ENCODE assay signal across 24 cellular contexts in the genomic region with DNA sequence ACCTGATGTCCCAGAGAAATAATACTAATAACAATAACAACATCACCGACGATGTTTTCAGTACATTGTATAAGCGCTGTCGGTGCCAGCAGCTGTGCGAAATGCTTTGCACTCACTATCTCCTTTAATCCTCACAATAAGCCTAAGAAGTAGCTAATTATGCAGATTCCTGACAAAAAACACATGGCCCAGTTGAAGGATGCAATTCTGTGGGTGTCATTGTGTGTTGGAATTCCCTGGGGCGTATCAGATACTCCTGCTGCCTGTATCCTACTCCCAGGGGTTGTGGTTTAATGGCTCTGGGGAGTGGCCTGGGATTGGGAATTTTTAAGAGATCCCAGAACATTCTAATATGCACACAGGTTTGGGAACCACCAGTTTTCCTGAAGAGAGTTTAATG.
DNase-seq lines count a peak whose midpoint lies in the region; ATAC-seq, FAIRE-seq and TF ChIP-seq lines count a peak whose summit lies in the region.
"Had no signal": no experiment of that assay in that cellular context is flagged by ENCODE, and none has a peak within 500 bp of the region (broad histone marks: within the 10 kb centered on the region; RNA-seq: fewer than 3 reads in every experiment).

No MANE protein-coding gene starts in this region.

- no peaks in the 10 kb centered on the region for H3K27me3 Mint-ChIP-seq in activated CD4-positive, alpha-beta T cell treated with anti-CD3 and anti-CD28 coated beads for 36 hours

- no peak overlapping the region for H3K27ac ChIP-seq in endothelial cell of umbilical vein (ENCODE audit: insufficient read depth, low read depth, low read length)
- peak overlapping the region in 5 of 8 donors; percentile 39 to 74 (median 69) for H3K27ac ChIP-seq in spleen
- H3K27ac ChIP-seq: SJCRH30 had no signal

- H3K4me2 ChIP-seq in endothelial cell of umbilical vein (ENCODE audit: insufficient read depth, low read length) = no peak overlapping the region

- dilution Hi-C loops in endothelial cell of umbilical vein (cut with MboI; ENCODE audit: extremely low pct_ligation_motif_present, low sequenced_read_pairs) = no loop called here

- no peaks in the 10 kb centered on the region for H4K20me1 ChIP-seq in endothelial cell of umbilical vein (replicated peaks; ENCODE audit: control insufficient read depth, extremely low read depth, insufficient read depth, low read length)

- H3K9me3 Mint-ChIP-seq in activated CD4-positive, alpha-beta T cell treated with anti-CD3 and anti-CD28 coated beads for 36 hours (ENCODE audit: low read depth) = no peaks in the 10 kb centered on the region

- ATAC-seq in activated CD4-positive, alpha-beta T cell treated with anti-CD3 and anti-CD28 coated beads for 36 hours = no peak
- ATAC-seq in HG02852 (IDR thresholded peaks at IDR 0.05; ENCODE audit: unreplicated experiment) = no peak
- ATAC-seq: heart right ventricle, mucosa of descending colon had no signal

- H3K4me3 Mint-ChIP-seq in activated CD4-positive, alpha-beta T cell treated with anti-CD3 and anti-CD28 coated beads for 36 hours = no peak overlapping the region

- H3K4me3 ChIP-seq in endothelial cell of umbilical vein (replicated peaks in 1 of 3; ENCODE audit: insufficient read depth in 1 of 3, low read depth in 1 of 3, low read length in 3 of 3) (no peak overlapping the region), spleen (no peak overlapping the region)
- H3K4me3 ChIP-seq: heart right ventricle, mucosa of descending colon, SJCRH30, tibial nerve had no signal

- H3K36me3 Mint-ChIP-seq in activated CD4-positive, alpha-beta T cell treated with anti-CD3 and anti-CD28 coated beads for 36 hours (ENCODE audit: low read depth) = no peaks in the 10 kb centered on the region

- H3K36me3 ChIP-seq in endothelial cell of umbilical vein (ENCODE audit: control insufficient read depth in 2 of 2, extremely low read depth in 1 of 2, insufficient read depth in 2 of 2, low read length in 2 of 2) = no peaks in the 10 kb centered on the region
- H3K36me3 ChIP-seq in spleen = no peaks in the 10 kb centered on the region
- H3K36me3 ChIP-seq: heart right ventricle, SJCRH30, tibial nerve had no signal

- BruUV-seq in endothelial cell of umbilical vein (replicated peaks; lab: Mats Ljungman, UMichigan) = no TSS peak

- TF ChIP-seq CTCF in endothelial cell of umbilical vein (IDR thresholded peaks at IDR 0.05; ENCODE audit: extremely low read depth in 1 of 2, insufficient read depth in 1 of 2, low read depth in 1 of 2, low read length in 2 of 2) (no peak), spleen (IDR thresholded peaks at IDR 0.05 in 8 of 11, conservative IDR thresholded peaks at IDR 0.05 in 3 of 11) (no peak)

- H3K4me1 ChIP-seq in endothelial cell of umbilical vein (ENCODE audit: control insufficient read depth, extremely low read depth, insufficient read depth, low read length) = peaks cover 52% of the 10 kb centered on the region
- peaks cover 18 to 99% (median 68%) of the 10 kb centered on the region in 6 donors for H3K4me1 ChIP-seq in spleen

- H3K79me2 ChIP-seq in endothelial cell of umbilical vein (ENCODE audit: control insufficient read depth, insufficient read depth, low read length) = peaks cover 6% of the 10 kb centered on the region

- no peaks in the 10 kb centered on the region for H3K27me3 ChIP-seq in endothelial cell of umbilical vein (ENCODE audit: control insufficient read depth in 2 of 2, insufficient read depth in 2 of 2, low read length in 2 of 2)
- peaks cover 0 to 5% (median 0%) of the 10 kb centered on the region in 7 donors for H3K27me3 ChIP-seq in spleen (replicated peaks in 1 of 7)
- H3K27me3 ChIP-seq: heart right ventricle, SJCRH30, tibial nerve had no signal

- POLR2A ChIA-PET in activated CD4-positive, alpha-beta T cell treated with anti-CD3 and anti-CD28 coated beads for 36 hours (lab: Charles Lee) = no interaction called here
- POLR2A ChIA-PET in endothelial cell of umbilical vein (lab: Charles Lee) = interaction anchor here (1.1 to 1.3 kb wide), 2 partner anchors 19 to 38 kb away, joined by 4 to 6 read pairs; no protein-coding TSS in a partner anchor

- H2AFZ ChIP-seq in endothelial cell of umbilical vein (ENCODE audit: low read depth, low read length) = no peak overlapping the region

- peak overlapping the region; percentile 56 for H3K27ac Mint-ChIP-seq in activated CD4-positive, alpha-beta T cell treated with anti-CD3 and anti-CD28 coated beads for 36 hours

- peak; percentile 44 for FAIRE-seq in endothelial cell of umbilical vein (lab: Jason Lieb, UNC)
- FAIRE-seq: keratinocyte had no signal

- H3K9me3 ChIP-seq in endothelial cell of umbilical vein (replicated peaks; ENCODE audit: control insufficient read depth, insufficient read depth, low read length) = no peaks in the 10 kb centered on the region
- H3K9me3 ChIP-seq in spleen = no peaks in the 10 kb centered on the region
- H3K9me3 ChIP-seq: heart right ventricle, mucosa of descending colon, SJCRH30, tibial nerve had no signal

- intact Hi-C loops in activated CD4-positive, alpha-beta T cell treated with anti-CD3 and anti-CD28 coated beads for 36 hours (cut with DNase I, micrococcal nuclease) = no loop called here
- intact Hi-C loops in endothelial cell of umbilical vein (cut with micrococcal nuclease) = no loop called here
- intact Hi-C loops in spleen (cut with DNase I; ENCODE audit: low total_unique reads) = no loop called here

- H3K9me1 ChIP-seq in endothelial cell of umbilical vein (replicated peaks; ENCODE audit: control insufficient read depth, extremely low read depth, insufficient read depth, low read length) = no peaks in the 10 kb centered on the region

- CTCF ChIA-PET in activated CD4-positive, alpha-beta T cell treated with anti-CD3 and anti-CD28 coated beads for 36 hours (lab: Charles Lee) = no interaction called here
- CTCF ChIA-PET in endothelial cell of umbilical vein (lab: Charles Lee) = interaction anchor here (0.6 kb wide), 1 partner anchor 15 kb away, joined by 3 read pairs; no protein-coding TSS in a partner anchor

- peaks cover 77% of the 10 kb centered on the region for H3K4me1 Mint-ChIP-seq in activated CD4-positive, alpha-beta T cell treated with anti-CD3 and anti-CD28 coated beads for 36 hours

- no peak for DNase-seq in activated CD4-positive, alpha-beta T cell treated with anti-CD3 and anti-CD28 coated beads for 36 hours
- no peak for DNase-seq in activated CD4-positive, alpha-beta T cell treated with anti-CD3 and anti-CD28 coated beads for 4 hours
- DNase-seq in NCI-H82 (lab: John Stamatoyannopoulos, UW) (peak; percentile 80), endothelial cell of umbilical vein (ENCODE audit: low read depth, low spot score) (no peak), spleen (no peak), DMS53 (lab: John Stamatoyannopoulos, UW) (no peak), NOMO-1 (lab: John Stamatoyannopoulos, UW; ENCODE audit: unreplicated experiment in 2 of 2) (no peak)
- DNase-seq: 8988T; activated CD4-positive, alpha-beta T cell treated with anti-CD3 and anti-CD28 coated beads, Interleukin-2, amount 50 U/mL, for 4 hours; activated effector memory CD4-positive, alpha-beta T cell treated with Interleukin-2 at 50 U/mL for 16 hours; anterior cingulate cortex; C1 segment of cervical spinal cord; cortex of kidney; DMS79; heart right ventricle; mucosa of descending colon; NCI-H1694 treated with DMSO at 0.1 percent for 48 hours; NCI-H510A treated with DMSO at 0.1 percent for 48 hours; OCI-M1; stimulated activated CD4-positive, alpha-beta T cell treated with anti-CD3 and anti-CD28 coated beads, Interleukin-4, amount 100 ng/mL, for 24 hours had no signal

- no peak for TF ChIP-seq POLR2A in endothelial cell of umbilical vein (IDR thresholded peaks at IDR 0.05; ENCODE audit: low read depth, low read length)
- no peak for TF ChIP-seq POLR2A in spleen (IDR thresholded peaks at IDR 0.05)

- no peak overlapping the region for H3K9ac ChIP-seq in endothelial cell of umbilical vein (replicated peaks; ENCODE audit: extremely low read depth, insufficient read depth, low read length)

- 80 to 91% (median 86%) methylated on average over 6 of the region's 6 CpGs for WGBS in spleen, 5 donors

TF ChIP-seq in endothelial cell of umbilical vein, 7 proteins besides CTCF, POLR2A, EP300 and RAD21:
- TF ChIP-seq FOS (IDR thresholded peaks at IDR 0.05; ENCODE audit: borderline replicate concordance, insufficient read depth, low read length) (no peak), GATA2 (IDR thresholded peaks at IDR 0.05; ENCODE audit: insufficient read depth, insufficient read length, low read depth, low read length) (no peak), MYC (IDR thresholded peaks at IDR 0.05; ENCODE audit: low read depth, low read length) (no peak)
